Comparison of ENCODE assay signal across 12 cellular contexts in the genomic region with DNA sequence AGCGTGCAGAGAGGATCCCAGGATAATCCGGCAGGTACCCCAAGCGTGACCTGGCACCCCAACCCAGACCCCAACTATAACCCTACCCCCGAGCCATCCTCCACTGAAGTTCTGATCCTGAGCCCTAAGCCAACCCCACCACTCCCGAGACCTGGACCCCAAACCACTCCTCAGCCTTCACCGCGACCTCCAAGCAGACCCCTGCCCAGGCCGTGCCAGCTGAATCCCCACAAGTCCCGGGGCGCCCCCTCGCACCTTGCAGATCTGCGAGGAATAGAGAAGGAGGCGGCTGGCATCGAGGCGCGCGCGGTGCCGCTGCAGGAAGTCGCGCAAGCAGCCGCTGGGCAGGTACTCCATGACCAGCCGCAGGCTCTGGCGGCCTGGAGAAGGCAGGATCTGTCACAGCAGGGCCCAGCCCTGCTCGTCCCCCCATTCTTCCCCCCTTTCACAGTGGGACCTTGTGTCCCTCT. TPM values are rescaled to one million over a fixed set of nuclear protein-coding genes. Genes with fewer than 3 reads are reported as not detected.
A peak's percentile ranks its signal among the peaks of the same experiment; 100 is the strongest.
DNase-seq lines count a peak whose midpoint lies in the region; TF ChIP-seq lines count a peak whose summit lies in the region.
"Had no signal": no experiment of that assay in that cellular context is flagged by ENCODE, and none has a peak within 500 bp of the region (broad histone marks: within the 10 kb centered on the region; RNA-seq: fewer than 3 reads in every experiment).

No MANE protein-coding gene starts in this region.

- H3K4me1 ChIP-seq in iPS-20b (ENCODE audit: insufficient read depth, low read length), result peaks cover 3% of the 10 kb centered on the region; the same call in 1 of the 2 replicates
- H3K4me1 ChIP-seq in stomach, result peaks cover 0 to 22% (median 20%) of the 10 kb centered on the region in 4 donors

- TF ChIP-seq EP300 in stomach (IDR thresholded peaks at IDR 0.05), result no peak

- intact Hi-C loops in stomach (cut with DNase I; ENCODE audit: low total_unique reads), result no loop called here

- no peaks in the 10 kb centered on the region for H3K9me3 ChIP-seq in iPS-20b (ENCODE audit: insufficient read depth, low read depth, low read length)
- H3K9me3 ChIP-seq in stomach, result no peaks in the 10 kb centered on the region
- H3K9me3 ChIP-seq: transverse colon had no signal

- DNase-seq in NCI-H2227 (lab: John Stamatoyannopoulos, UW; ENCODE audit: unreplicated experiment) (peak; percentile 27), NCI-H2227 treated with DMSO at 0.1 percent for 48 hours (lab: John Stamatoyannopoulos, UW) (no peak), brain microvascular endothelial cell (no peak), stomach (no peak), HEK293T (ENCODE audit: extremely low spot score) (no peak), NCI-H2196 treated with DMSO at 0.1 percent for 48 hours (lab: John Stamatoyannopoulos, UW; ENCODE audit: unreplicated experiment) (no peak), GM13977 (ENCODE audit: low spot score) (no peak)

- no peaks in the 10 kb centered on the region for H3K36me3 ChIP-seq in brain microvascular endothelial cell (replicated peaks)
- H3K36me3 ChIP-seq in iPS-20b (ENCODE audit: insufficient read depth, low read depth, low read length), result no peaks in the 10 kb centered on the region
- peaks cover 0 to 58% (median 19%) of the 10 kb centered on the region in 4 donors for H3K36me3 ChIP-seq in stomach
- H3K36me3 ChIP-seq: transverse colon had no signal

- H3K4me3 ChIP-seq in brain microvascular endothelial cell (ENCODE audit: low read depth, low read length) (peak overlapping the region; percentile 36), iPS-20b (ENCODE audit: low read length) (peak overlapping the region; percentile 62), stomach (peak overlapping the region; percentile 19 to 44 (median 30))

- WGBS in stomach, 5 donors, result 30 to 65% (median 36%) methylated on average over 7 to 25 of the region's 25 CpGs

- no peaks in the 10 kb centered on the region for H3K27me3 ChIP-seq in brain microvascular endothelial cell (replicated peaks)
- peaks cover 6% of the 10 kb centered on the region for H3K27me3 ChIP-seq in iPS-20b (ENCODE audit: insufficient read depth, low read length)
- peaks cover 0 to 50% (median 3%) of the 10 kb centered on the region in 3 donors for H3K27me3 ChIP-seq in stomach

- no peak for TF ChIP-seq POLR2A in stomach (IDR thresholded peaks at IDR 0.05)

- in situ Hi-C loops in brain microvascular endothelial cell (cut with HindIII; ENCODE audit: low pct_ligation_motif_present, low sequenced_read_pairs) (no loop called here), GM13977 (cut with MboI; ENCODE audit: low pct_unique_long_range_greater_than_20kb, low sequenced_read_pairs, unreplicated experiment) (no loop called here)

- TF ChIP-seq CTCF in brain microvascular endothelial cell (IDR thresholded peaks at IDR 0.05; ENCODE audit: low read depth, low read length, missing control alignments) (no peak), stomach (IDR thresholded peaks at IDR 0.05) (no peak), GM13977 (IDR thresholded peaks at IDR 0.05; ENCODE audit: extremely low read depth, insufficient read depth, missing control alignments) (no peak)

- POLR2A ChIA-PET in HEK293T (lab: Yijun Ruan, JAX), result interaction anchor here (1.8 kb wide), 1 partner anchor 29 kb away, joined by 7 read pairs; a partner anchor contains a TSS

- no peak overlapping the region for H3K9ac ChIP-seq in iPS-20b (ENCODE audit: low read depth, low read length)

- CTCF ChIA-PET in HEK293T (lab: Yijun Ruan, JAX), result interaction anchor here (1.2 kb wide), 1 partner anchor 57 kb away, joined by 3 read pairs; no protein-coding TSS in a partner anchor

- H3K27ac ChIP-seq in brain microvascular endothelial cell (no peak overlapping the region), iPS-20b (ENCODE audit: low read length) (no peak overlapping the region), stomach (no peak overlapping the region)
- H3K27ac ChIP-seq: skin epidermis, transverse colon had no signal

TF ChIP-seq in HEK293T, 16 proteins besides CTCF, POLR2A, EP300 and RAD21:
- TF ChIP-seq FOXM1 (IDR thresholded peaks at IDR 0.05; ENCODE audit: borderline replicate concordance), result no peak
- no peak for TF ChIP-seq ELF4 (IDR thresholded peaks at IDR 0.05)
- no peak for TF ChIP-seq CTBP1 (IDR thresholded peaks at IDR 0.05; ENCODE audit: borderline replicate concordance)
- TF ChIP-seq, protein P1, sequence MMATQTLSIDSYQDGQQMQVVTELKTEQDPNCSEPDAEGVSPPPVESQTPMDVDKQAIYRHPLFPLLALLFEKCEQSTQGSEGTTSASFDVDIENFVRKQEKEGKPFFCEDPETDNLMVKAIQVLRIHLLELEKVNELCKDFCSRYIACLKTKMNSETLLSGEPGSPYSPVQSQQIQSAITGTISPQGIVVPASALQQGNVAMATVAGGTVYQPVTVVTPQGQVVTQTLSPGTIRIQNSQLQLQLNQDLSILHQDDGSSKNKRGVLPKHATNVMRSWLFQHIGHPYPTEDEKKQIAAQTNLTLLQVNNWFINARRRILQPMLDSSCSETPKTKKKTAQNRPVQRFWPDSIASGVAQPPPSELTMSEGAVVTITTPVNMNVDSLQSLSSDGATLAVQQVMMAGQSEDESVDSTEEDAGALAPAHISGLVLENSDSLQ (IDR thresholded peaks at IDR 0.05), result no peak
- TF ChIP-seq FOXK2 (IDR thresholded peaks at IDR 0.05), result no peak
- TF ChIP-seq FOXA1 (IDR thresholded peaks at IDR 0.05), result no peak
- no peak for TF ChIP-seq SP1 (IDR thresholded peaks at IDR 0.05)
- no peak for TF ChIP-seq ZNF384 (IDR thresholded peaks at IDR 0.05)
- no peak for TF ChIP-seq NFRKB (IDR thresholded peaks at IDR 0.05)
- no peak for TF ChIP-seq L3MBTL2 (conservative IDR thresholded peaks at IDR 0.05)
- TF ChIP-seq ARNT (IDR thresholded peaks at IDR 0.05), result no peak
- TF ChIP-seq SUZ12 (IDR thresholded peaks at IDR 0.05), result no peak
- no peak for TF ChIP-seq TARDBP (IDR thresholded peaks at IDR 0.05)
- no peak for TF ChIP-seq HDGF (IDR thresholded peaks at IDR 0.05; ENCODE audit: borderline replicate concordance)
- no peak for TF ChIP-seq BHLHE40 (IDR thresholded peaks at IDR 0.05; ENCODE audit: borderline replicate concordance)
- no peak for TF ChIP-seq LEF1 (IDR thresholded peaks at IDR 0.05; ENCODE audit: borderline replicate concordance)
TF ChIP-seq in HEK293T: peak in this region for 0.

RNA-seq across cellular contexts. Expression of a gene that starts 10.1 kb away (rescaled TPM):
- not detected for total RNA-seq in stomach
- polyA plus RNA-seq in stomach, result under 1 TPM in 1 of 3 donors, not detected in 2; 0.23 TPM
- total RNA-seq: A673, myocyte, transverse colon had no signal

RNA-seq across cellular contexts. Expression of a gene that starts 16.3 kb away (rescaled TPM):
- total RNA-seq in stomach, result 10 to 100 TPM in 2 of 5 donors, 1 to 10 TPM in 2, under 1 TPM in 1; 0.89 to 50.2 (median 3.9) TPM
- polyA plus RNA-seq in stomach, result 1 to 10 TPM; 2.3 to 3.2 (median 2.6) TPM
- total RNA-seq: myocyte had no signal

RNA-seq across cellular contexts. Expression of a gene that starts 28.3 kb away (rescaled TPM):
- 1,000 to 10,000 TPM in 3 of 5 donors, 100 to 1,000 TPM in 2; 854 to 1,923 (median 1,089) TPM for total RNA-seq in stomach
- 1,000 to 10,000 TPM; 3,674 to 4,061 (median 3,993) TPM for polyA plus RNA-seq in stomach

RNA-seq across cellular contexts. Expression of a gene that starts 36.5 kb away (rescaled TPM):
- total RNA-seq in stomach, result 100 to 1,000 TPM in 1 of 5 donors, 10 to 100 TPM in 4; 11.9 to 117 (median 25.7) TPM
- 10 to 100 TPM; 11.3 to 39.3 (median 11.3) TPM for polyA plus RNA-seq in stomach
- total RNA-seq: A673, myocyte had no signal

RNA-seq across cellular contexts. Expression of a gene that starts 40.3 kb away (rescaled TPM):
- 100 to 1,000 TPM in 2 of 5 donors, 10 to 100 TPM in 1, 1 to 10 TPM in 1, not detected in 1; 4.0 to 116 (median 70.7) TPM for total RNA-seq in stomach
- polyA plus RNA-seq in stomach, result 10 to 100 TPM in 1 of 3 donors, 1 to 10 TPM in 2; 1.3 to 19.7 (median 1.4) TPM
- total RNA-seq: A673, myocyte, transverse colon had no signal
